8 cellular contexts compared by ENCODE assay signal in the genomic region with DNA sequence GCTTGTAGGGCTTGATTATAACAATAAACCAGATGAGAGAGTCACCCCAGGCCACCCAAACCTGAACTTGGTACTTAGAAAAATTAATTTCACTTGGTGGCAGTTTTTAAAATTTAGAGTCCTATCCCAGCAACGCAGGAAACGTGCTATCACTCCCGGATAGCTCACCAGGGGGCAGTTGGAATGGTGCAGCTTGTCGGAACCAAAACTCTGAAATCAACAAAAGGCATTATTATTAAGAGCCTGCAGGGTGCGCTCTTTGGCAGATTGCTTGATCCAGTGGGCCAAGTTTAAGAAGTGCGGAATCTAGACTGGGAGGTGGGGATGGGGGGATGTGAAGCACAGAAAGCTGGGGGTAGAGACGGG. TPM values are rescaled to one million over a fixed set of nuclear protein-coding genes. Genes with fewer than 3 reads are reported as not detected.
DNase-seq lines count a peak whose midpoint lies in the region; ATAC-seq and TF ChIP-seq lines count a peak whose summit lies in the region.

No MANE protein-coding gene starts in this region.

- H3K36me3 Mint-ChIP-seq in activated naive CD4-positive, alpha-beta T cell treated with anti-CD3 and anti-CD28 coated beads, Interleukin-2, amount 10 ng/mL, durations not matched to agents 7 days and 5 days: peaks cover 1% of the 10 kb centered on the region

- no peak overlapping the region for H3K27ac ChIP-seq in lung (ENCODE audit: low read depth in 1 of 2, low read length in 1 of 2)
- peak overlapping the region; percentile 81 to 89 (median 86) for H3K27ac ChIP-seq in thyroid gland

- H3K27ac Mint-ChIP-seq in activated naive CD4-positive, alpha-beta T cell treated with anti-CD3 and anti-CD28 coated beads, Interleukin-2, amount 10 ng/mL, durations not matched to agents 7 days and 5 days: no peak overlapping the region

- peaks cover 30% of the 10 kb centered on the region for H3K4me1 Mint-ChIP-seq in activated naive CD4-positive, alpha-beta T cell treated with anti-CD3 and anti-CD28 coated beads, Interleukin-2, amount 10 ng/mL, durations not matched to agents 7 days and 5 days

- peak; percentile 38 for DNase-seq in activated naive CD4-positive, alpha-beta T cell treated with anti-CD3 and anti-CD28 coated beads, Interleukin-2, amount 10 ng/mL, durations not matched to agents 7 days and 5 days
- DNase-seq in activated naive CD4-positive, alpha-beta T cell treated with Interleukin-2 at 50 U/mL for 16 hours: no peak
- peak; percentile 64 to 91 (median 82) for DNase-seq in NCI-H1417 (lab: John Stamatoyannopoulos, UW)
- peak; percentile 68 for DNase-seq in SKM-1 treated with dmso at 0.1 percent for 144 hours (lab: John Stamatoyannopoulos, UW; ENCODE audit: unreplicated experiment)
- DNase-seq in lung (ENCODE audit: low spot score): peak; percentile 57
- peak; percentile 79 to 80 for DNase-seq in thyroid gland

- 5 to 6% methylated on average over 7 of the region's 7 CpGs for WGBS in lung, 2 donors
- WGBS in thyroid gland, 2 donors: 2 to 7% methylated on average over 7 of the region's 7 CpGs

- peak overlapping the region; percentile 90 for H3K9ac ChIP-seq in endocrine pancreas (ENCODE audit: control insufficient read depth, insufficient read depth, low read length)

- H3K4me3 Mint-ChIP-seq in activated naive CD4-positive, alpha-beta T cell treated with anti-CD3 and anti-CD28 coated beads, Interleukin-2, amount 10 ng/mL, durations not matched to agents 7 days and 5 days: peak overlapping the region; percentile 56

- peak in 1 of 2 donors; percentile 18 for TF ChIP-seq POLR2A in thyroid gland (IDR thresholded peaks at IDR 0.05)

- TF ChIP-seq CTCF in lung (IDR thresholded peaks at IDR 0.05; ENCODE audit: control extremely low read depth, extremely low read depth): peak; percentile 18
- peak; percentile 40 to 92 (median 70) for TF ChIP-seq CTCF in thyroid gland (IDR thresholded peaks at IDR 0.05)

- ATAC-seq in lung (ENCODE audit: insufficient read depth, low FRiP score): peak; percentile 74
- ATAC-seq in GM18873 (IDR thresholded peaks at IDR 0.05; ENCODE audit: low FRiP score, unreplicated experiment): no peak

- no peaks in the 10 kb centered on the region for H3K27me3 ChIP-seq in endocrine pancreas (ENCODE audit: control insufficient read depth, insufficient read depth, low read length)
- H3K27me3 ChIP-seq in lung (ENCODE audit: control insufficient read depth, insufficient read depth): no peaks in the 10 kb centered on the region
- no peaks in the 10 kb centered on the region for H3K27me3 ChIP-seq in thyroid gland

- no peaks in the 10 kb centered on the region for H3K9me3 ChIP-seq in endocrine pancreas (ENCODE audit: control insufficient read depth, low read length)
- no peaks in the 10 kb centered on the region for H3K9me3 ChIP-seq in lung (ENCODE audit: control insufficient read depth in 2 of 2, insufficient read depth in 1 of 2, low read length in 1 of 2)
- no peaks in the 10 kb centered on the region for H3K9me3 ChIP-seq in thyroid gland

- peaks cover 68% of the 10 kb centered on the region for H3K27me3 Mint-ChIP-seq in activated naive CD4-positive, alpha-beta T cell treated with anti-CD3 and anti-CD28 coated beads, Interleukin-2, amount 10 ng/mL, durations not matched to agents 7 days and 5 days

- H3K4me1 ChIP-seq in endocrine pancreas (ENCODE audit: control insufficient read depth, insufficient read depth, low read length): no peaks in the 10 kb centered on the region
- peaks cover 2 to 6% of the 10 kb centered on the region in 2 donors for H3K4me1 ChIP-seq in lung (ENCODE audit: control insufficient read depth in 2 of 2, insufficient read depth in 2 of 2, low read length in 2 of 2)
- peaks cover 6% of the 10 kb centered on the region in 2 donors for H3K4me1 ChIP-seq in thyroid gland

- intact Hi-C loops in thyroid gland (cut with DNase I): loop anchor here (10.0 kb wide), 1 partner anchor 65 kb away; no protein-coding TSS in a partner anchor

- H3K4me3 ChIP-seq in endocrine pancreas (ENCODE audit: control insufficient read depth, insufficient read depth, low read length) (peak overlapping the region; percentile 56), lung (no peak overlapping the region), thyroid gland (replicated peaks in 1 of 3) (peak overlapping the region in 2 of 3 donors; percentile 41 to 58)

- CTCF ChIA-PET in activated naive CD4-positive, alpha-beta T cell treated with anti-CD3 and anti-CD28 coated beads, Interleukin-2, amount 10 ng/mL, durations not matched to agents 7 days and 5 days (lab: Charles Lee): interaction anchor here (0.7 to 2.5 kb wide), 16 partner anchors 9 to 807 kb away, joined by 3 to 7 read pairs (median 4); no protein-coding TSS in a partner anchor

- H3K9me3 Mint-ChIP-seq in activated naive CD4-positive, alpha-beta T cell treated with anti-CD3 and anti-CD28 coated beads, Interleukin-2, amount 10 ng/mL, durations not matched to agents 7 days and 5 days: no peaks in the 10 kb centered on the region

- H3K36me3 ChIP-seq in endocrine pancreas (ENCODE audit: control insufficient read depth, insufficient read depth, low read length) (no peaks in the 10 kb centered on the region), lung (ENCODE audit: control insufficient read depth in 2 of 2, insufficient read depth in 2 of 2, low read length in 2 of 2) (no peaks in the 10 kb centered on the region), thyroid gland (no peaks in the 10 kb centered on the region)

RNA-seq across cellular contexts. Expression of gene FRAS1, which starts 2.4 kb away (rescaled TPM):
- total RNA-seq in lung (10 to 100 TPM; 12.2 to 53.8 TPM), thyroid gland (10 to 100 TPM; 25.4 to 42.3 (median 31.7) TPM)
- polyA plus RNA-seq in lung: 1 to 10 TPM in 1 of 2 donors, under 1 TPM in 1; 0.45 to 1.7 TPM

Comparison
In these comparisons a context has a peak if more than half of its experiments do, and no peak if none do; other contexts are left out.
1. H3K27ac ChIP-seq: peak in thyroid gland (3 of 3); none in lung (0 of 2).